Comparison of ENCODE assay signal across 9 cellular contexts in genomic region chr5:172559004-172559932, GRCh38.
A peak's percentile ranks its signal among the peaks of the same experiment; 100 is the strongest.
DNase-seq lines count a peak whose midpoint lies in the region; ATAC-seq, FAIRE-seq and TF ChIP-seq lines count a peak whose summit lies in the region.
"Had no signal": no experiment of that assay in that cellular context is flagged by ENCODE, and none has a peak within 500 bp of the region (broad histone marks: within the 10 kb centered on the region; RNA-seq: fewer than 3 reads in every experiment).

No MANE protein-coding gene starts in this region.

- H3K4me1 Mint-ChIP-seq in activated naive CD4-positive, alpha-beta T cell treated with anti-CD3 and anti-CD28 coated beads, Interleukin-2, amount 10 ng/mL, durations not matched to agents 7 days and 5 days, result no peaks in the 10 kb centered on the region
- H3K4me1 Mint-ChIP-seq: activated naive CD8-positive, alpha-beta T cell treated with anti-CD3 and anti-CD28 coated beads, Interleukin-2, amount 10 ng/mL, durations not matched to agents 7 days and 5 days had no signal

- H3K36me3 ChIP-seq in HEK293 (ENCODE audit: control insufficient read depth in 2 of 2, insufficient read depth in 1 of 2, low read length in 2 of 2), result no peaks in the 10 kb centered on the region

- CTCF ChIA-PET in HEK293 (lab: Yijun Ruan, JAX), result interaction anchor here (0.6 to 1.1 kb wide), 2 partner anchors 59 to 138 kb away, joined by 3 to 5 read pairs; no protein-coding TSS in a partner anchor
- CTCF ChIA-PET in activated naive CD4-positive, alpha-beta T cell treated with anti-CD3 and anti-CD28 coated beads, Interleukin-2, amount 10 ng/mL, durations not matched to agents 7 days and 5 days (lab: Charles Lee), result no interaction called here

- H3K4me3 Mint-ChIP-seq in activated naive CD4-positive, alpha-beta T cell treated with anti-CD3 and anti-CD28 coated beads, Interleukin-2, amount 10 ng/mL, durations not matched to agents 7 days and 5 days, result no peak overlapping the region
- H3K4me3 Mint-ChIP-seq: activated naive CD8-positive, alpha-beta T cell treated with anti-CD3 and anti-CD28 coated beads, Interleukin-2, amount 10 ng/mL, durations not matched to agents 7 days and 5 days had no signal

- H3K9me3 ChIP-seq in HEK293 (ENCODE audit: control insufficient read depth, insufficient read depth, low read depth, low read length), result no peaks in the 10 kb centered on the region

- ATAC-seq in HG02571 (IDR thresholded peaks at IDR 0.05; ENCODE audit: unreplicated experiment), result no peak

- peaks cover 6% of the 10 kb centered on the region for H3K4me1 ChIP-seq in HEK293 (ENCODE audit: control insufficient read depth, insufficient read depth, low read length)

- TF ChIP-seq POLR2A in GM12892 (IDR thresholded peaks at IDR 0.05; ENCODE audit: low read depth, low read length), result no peak

- H3K27ac ChIP-seq in HEK293 (ENCODE audit: extremely low read depth, low read depth, low read length), result no peak overlapping the region; the same call in 1 of the 2 replicates

- no peak overlapping the region for H3K27ac Mint-ChIP-seq in activated naive CD4-positive, alpha-beta T cell treated with anti-CD3 and anti-CD28 coated beads, Interleukin-2, amount 10 ng/mL, durations not matched to agents 7 days and 5 days
- H3K27ac Mint-ChIP-seq: activated naive CD8-positive, alpha-beta T cell treated with anti-CD3 and anti-CD28 coated beads, Interleukin-2, amount 10 ng/mL, durations not matched to agents 7 days and 5 days had no signal

- peaks cover 26% of the 10 kb centered on the region for H3K27me3 Mint-ChIP-seq in activated naive CD4-positive, alpha-beta T cell treated with anti-CD3 and anti-CD28 coated beads, Interleukin-2, amount 10 ng/mL, durations not matched to agents 7 days and 5 days

- H3K36me3 Mint-ChIP-seq in activated naive CD4-positive, alpha-beta T cell treated with anti-CD3 and anti-CD28 coated beads, Interleukin-2, amount 10 ng/mL, durations not matched to agents 7 days and 5 days, result no peaks in the 10 kb centered on the region
- H3K36me3 Mint-ChIP-seq: activated naive CD8-positive, alpha-beta T cell treated with anti-CD3 and anti-CD28 coated beads, Interleukin-2, amount 10 ng/mL, durations not matched to agents 7 days and 5 days had no signal

- no peak for FAIRE-seq in GM12892 (lab: Jason Lieb, UNC)

- DNase-seq in astrocyte of the hippocampus (ENCODE audit: low read depth, low spot score), result peak; percentile 95
- DNase-seq in iris pigment epithelial cell (ENCODE audit: low read depth), result peak; percentile 96
- peak; percentile 90 for DNase-seq in stromal cell of bone marrow (ENCODE audit: low read depth)
- DNase-seq in activated naive CD4-positive, alpha-beta T cell treated with anti-CD3 and anti-CD28 coated beads, Interleukin-2, amount 10 ng/mL, durations not matched to agents 7 days and 5 days, result no peak
- no peak for DNase-seq in GM12892 (ENCODE audit: insufficient read length)
- no peak for DNase-seq in NCI-H1048 (lab: John Stamatoyannopoulos, UW)
- DNase-seq: activated naive CD8-positive, alpha-beta T cell treated with anti-CD3 and anti-CD28 coated beads, Interleukin-2, amount 10 ng/mL, durations not matched to agents 7 days and 5 days had no signal

- H3K4me3 ChIP-seq in HEK293 (ENCODE audit: low read depth, low read length), result peak overlapping the region; percentile 2; the same call in 1 of the 2 replicates

- no peak for TF ChIP-seq CTCF in HEK293 (tag by site-specific recombination; IDR thresholded peaks at IDR 0.05)

- no peaks in the 10 kb centered on the region for H3K9me3 Mint-ChIP-seq in activated naive CD4-positive, alpha-beta T cell treated with anti-CD3 and anti-CD28 coated beads, Interleukin-2, amount 10 ng/mL, durations not matched to agents 7 days and 5 days
- H3K9me3 Mint-ChIP-seq: activated naive CD8-positive, alpha-beta T cell treated with anti-CD3 and anti-CD28 coated beads, Interleukin-2, amount 10 ng/mL, durations not matched to agents 7 days and 5 days had no signal

- POLR2A ChIA-PET in HEK293 (lab: Yijun Ruan, JAX), result no interaction called here

TF ChIP-seq in HEK293, 187 proteins besides CTCF, POLR2A, EP300 and RAD21 (continues in another document):
- no peak for TF ChIP-seq ZNF169 (tag by site-specific recombination; IDR thresholded peaks at IDR 0.05)
- 0 out of 2 replicates have a peak, but pooled peaks have one; percentile 25 for TF ChIP-seq INSM2 (tag by site-specific recombination; IDR thresholded peaks at IDR 0.05)
- TF ChIP-seq ZSCAN30 (tag by site-specific recombination; IDR thresholded peaks at IDR 0.05), result 0 out of 2 replicates have a peak, but pooled peaks have one; percentile 34
- no peak for TF ChIP-seq ZNF138 (tag by site-specific recombination; IDR thresholded peaks at IDR 0.05; ENCODE audit: borderline replicate concordance)
- no peak for TF ChIP-seq ZNF155 (tag by site-specific recombination; IDR thresholded peaks at IDR 0.05)
- no peak for TF ChIP-seq ZNF174 (tag by site-specific recombination; IDR thresholded peaks at IDR 0.05)
- no peak for TF ChIP-seq MEIS1 (CRISPR knock-in tag; IDR thresholded peaks at IDR 0.05; ENCODE audit: borderline replicate concordance)
- TF ChIP-seq ZNF184 (tag by site-specific recombination; IDR thresholded peaks at IDR 0.05), result 0 out of 2 replicates have a peak, but pooled peaks have one; percentile 36
- no peak for TF ChIP-seq ZNF354C (tag by site-specific recombination; IDR thresholded peaks at IDR 0.05; ENCODE audit: borderline replicate concordance, low read depth)
- peak; percentile 38; the same call in 1 of the 2 replicates for TF ChIP-seq GLIS1 (tag by site-specific recombination; IDR thresholded peaks at IDR 0.05)
- TF ChIP-seq PRDM2 (tag by site-specific recombination; IDR thresholded peaks at IDR 0.05; ENCODE audit: borderline replicate concordance), result no peak

Comparison
In these comparisons a context has a peak if more than half of its experiments do, and no peak if none do; other contexts are left out.
1. DNase-seq: peak in astrocyte of the hippocampus (single experiment), iris pigment epithelial cell (single experiment) and stromal cell of bone marrow (single experiment); none in activated naive CD4-positive, alpha-beta T cell treated with anti-CD3 and anti-CD28 coated beads, Interleukin-2, amount 10 ng/mL, durations not matched to agents 7 days and 5 days (single experiment), GM12892 (single experiment) and NCI-H1048 (single experiment).